In the genomic region with DNA sequence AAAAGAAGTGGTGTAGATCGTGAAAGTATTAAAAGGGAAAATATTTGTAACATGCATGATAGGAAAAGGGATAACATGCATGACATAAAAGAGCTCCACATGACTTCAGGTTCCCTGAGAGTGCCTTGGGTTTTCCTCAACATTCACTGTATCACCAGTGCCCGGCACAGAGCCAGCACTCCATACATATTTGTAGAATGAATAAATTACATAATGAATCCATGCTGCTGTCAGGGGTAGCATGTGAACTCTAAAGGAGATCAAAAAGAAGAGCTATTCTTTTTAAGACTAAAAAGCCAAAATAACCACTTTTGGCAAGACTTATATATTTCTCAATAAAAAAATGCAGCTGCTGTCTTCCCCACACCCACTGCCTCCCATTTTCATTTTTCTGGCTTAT, we compare ENCODE assay signal across 23 cellular contexts. TPM values are rescaled to one million over a fixed set of nuclear protein-coding genes. Genes with fewer than 3 reads are reported as not detected.
"Had no signal": no experiment of that assay in that cellular context is flagged by ENCODE, and none has a peak within 500 bp of the region (broad histone marks: within the 10 kb centered on the region; RNA-seq: fewer than 3 reads in every experiment).

No MANE protein-coding gene starts in this region.

- DNase-seq: activated CD4-positive, alpha-beta T cell treated with anti-CD3 and anti-CD28 coated beads, Interleukin-2, amount 10 ng/mL, durations not matched to agents 7 days and 5 days; activated CD8-positive, alpha-beta memory T cell treated with anti-CD3 and anti-CD28 coated beads, Interleukin-2, amount 50 U/mL, for 4 hours; activated effector memory CD4-positive, alpha-beta T cell treated with Interleukin-2 at 50 U/mL for 16 hours; activated naive CD4-positive, alpha-beta T cell treated with anti-CD3 and anti-CD28 coated beads, Interleukin-2, amount 10 ng/mL, durations not matched to agents 7 days and 5 days; activated T-cell treated with anti-CD3 and anti-CD28 coated beads, Interleukin-2, amount 50 U/mL, for 4 hours; adrenal gland; effector CD8-positive, alpha-beta T cell; kidney glomerular epithelial cell; left ventricle myocardium inferior; mammary epithelial cell; midbrain; nephron progenitor cell; nucleus accumbens; stimulated activated CD4-positive, alpha-beta T cell treated with anti-CD3 and anti-CD28 coated beads, Interleukin-4, amount 100 ng/mL, for 1 hour; stimulated activated naive CD8-positive, alpha-beta T cell treated with anti-CD3 and anti-CD28 coated beads, Interleukin-15, amount 100 ng/mL, for 72 hours; trophoblast cell had no signal

- H3K36me3 ChIP-seq: adrenal gland had no signal

- H3K27me3 ChIP-seq: adrenal gland, esophagus muscularis mucosa had no signal

- H3K27me3 Mint-ChIP-seq: activated CD4-positive, alpha-beta T cell treated with anti-CD3 and anti-CD28 coated beads, Interleukin-2, amount 10 ng/mL, durations not matched to agents 7 days and 5 days; activated naive CD4-positive, alpha-beta T cell treated with anti-CD3 and anti-CD28 coated beads, Interleukin-2, amount 10 ng/mL, durations not matched to agents 7 days and 5 days; dendritic cell treated with granulocyte-macrophage colony-stimulating factor and Interleukin-4, amounts not matched to agents 40 ng/mL and 50 ng/mL, for 4 days; stimulated activated naive CD8-positive, alpha-beta T cell treated with anti-CD3 and anti-CD28 coated beads, Interleukin-15, amount 100 ng/mL, for 72 hours had no signal

- H3K27ac ChIP-seq: adrenal gland, esophagus muscularis mucosa, left ventricle myocardium inferior had no signal

- H3K27ac Mint-ChIP-seq: activated CD4-positive, alpha-beta T cell treated with anti-CD3 and anti-CD28 coated beads, Interleukin-2, amount 10 ng/mL, durations not matched to agents 7 days and 5 days; activated naive CD4-positive, alpha-beta T cell treated with anti-CD3 and anti-CD28 coated beads, Interleukin-2, amount 10 ng/mL, durations not matched to agents 7 days and 5 days; dendritic cell treated with granulocyte-macrophage colony-stimulating factor and Interleukin-4, amounts not matched to agents 40 ng/mL and 50 ng/mL, for 4 days; nephron progenitor cell; T-helper 1 cell treated with Interleukin-12 subunit alpha and Interleukin-12 subunit beta and Interleukin-4 antibody, amounts not matched to agents 30 μg/mL and 1 μg/mL, for 36 hours had no signal

- H3K4me3 Mint-ChIP-seq: activated CD4-positive, alpha-beta T cell treated with anti-CD3 and anti-CD28 coated beads, Interleukin-2, amount 10 ng/mL, durations not matched to agents 7 days and 5 days; activated naive CD4-positive, alpha-beta T cell treated with anti-CD3 and anti-CD28 coated beads, Interleukin-2, amount 10 ng/mL, durations not matched to agents 7 days and 5 days; activated T-cell treated with anti-CD3 and anti-CD28 coated beads, Interleukin-2, amount 50 U/mL, for 4 hours; dendritic cell treated with granulocyte-macrophage colony-stimulating factor and Interleukin-4, amounts not matched to agents 40 ng/mL and 50 ng/mL, for 4 days; nephron progenitor cell; stimulated activated naive CD8-positive, alpha-beta T cell treated with anti-CD3 and anti-CD28 coated beads, Interleukin-15, amount 100 ng/mL, for 72 hours; T-helper 1 cell treated with Interleukin-12 subunit alpha and Interleukin-12 subunit beta and Interleukin-4 antibody, amounts not matched to agents 30 μg/mL and 1 μg/mL, for 36 hours had no signal

- H3K9me3 Mint-ChIP-seq: stimulated activated naive CD8-positive, alpha-beta T cell treated with anti-CD3 and anti-CD28 coated beads, Interleukin-15, amount 100 ng/mL, for 72 hours had no signal

- ATAC-seq: activated CD4-positive, CD25-positive, alpha-beta regulatory T cell treated with anti-CD3 and anti-CD28 coated beads, Interleukin-2, amount 50 U/mL, for 24 hours; activated T-cell treated with anti-CD3 and anti-CD28 coated beads, Interleukin-2, amount 50 U/mL, for 4 hours; sciatic nerve; stimulated activated naive CD8-positive, alpha-beta T cell treated with anti-CD3 and anti-CD28 coated beads, Interleukin-15, amount 100 ng/mL, for 72 hours had no signal

- H3K4me3 ChIP-seq: adrenal gland, esophagus muscularis mucosa, left ventricle myocardium inferior, smooth muscle cell had no signal

RNA-seq across cellular contexts. Expression of gene SCIMP, which starts 40.3 kb away (rescaled TPM):
- total RNA-seq: activated CD4-positive, alpha-beta T cell treated with anti-CD3 and anti-CD28 coated beads, Interleukin-2, amount 10 ng/mL, durations not matched to agents 7 days and 5 days; endothelial cell of umbilical vein; mammary epithelial cell; smooth muscle cell had no signal
- polyA plus RNA-seq: endothelial cell of umbilical vein, mammary epithelial cell had no signal
